In genomic region chr12:81963026-81963425, GRCh38 we compare ENCODE assay signal across 29 cellular contexts.
"Had no signal": no experiment of that assay in that cellular context is flagged by ENCODE, and none has a peak within 500 bp of the region (broad histone marks: within the 10 kb centered on the region; RNA-seq: fewer than 3 reads in every experiment).

No MANE protein-coding gene starts in this region.

- DNase-seq: colonic mucosa; cortex of kidney; dermis blood vessel endothelial cell; dorsolateral prefrontal cortex; effector CD4-positive, alpha-beta T cell; effector CD8-positive, alpha-beta T cell; effector memory CD4-positive, alpha-beta T cell; effector memory CD8-positive, alpha-beta T cell; endodermal cell; erythroblast; esophagus squamous epithelium; foreskin fibroblast; foreskin keratinocyte; foreskin melanocyte; gastrocnemius medialis; glutamatergic neuron; head of caudate nucleus; heart left ventricle; heart right ventricle had no signal

- H3K4me3 ChIP-seq: colonic mucosa, coronary artery, dorsolateral prefrontal cortex, esophagus muscularis mucosa, esophagus squamous epithelium, gastrocnemius medialis, gastroesophageal sphincter, heart left ventricle, heart right ventricle had no signal

- H3K4me3 Mint-ChIP-seq: dendritic cell treated with granulocyte-macrophage colony-stimulating factor and Interleukin-4, amounts not matched to agents 40 ng/mL and 50 ng/mL, for 4 days; effector memory CD8-positive, alpha-beta T cell; endodermal cell had no signal

- H3K27ac Mint-ChIP-seq: dendritic cell treated with granulocyte-macrophage colony-stimulating factor and Interleukin-4, amounts not matched to agents 40 ng/mL and 50 ng/mL, for 4 days; effector memory CD8-positive, alpha-beta T cell; endodermal cell had no signal

- H3K36me3 ChIP-seq: colonic mucosa, esophagus muscularis mucosa, esophagus squamous epithelium, gastrocnemius medialis, gastroesophageal sphincter, heart left ventricle, heart right ventricle had no signal

- H3K27me3 ChIP-seq: colonic mucosa, dorsolateral prefrontal cortex, esophagus muscularis mucosa, esophagus squamous epithelium, foreskin keratinocyte, gastrocnemius medialis, gastroesophageal sphincter, heart left ventricle, heart right ventricle had no signal

- ATAC-seq: effector memory CD8-positive, alpha-beta T cell; esophagus mucosa; foreskin keratinocyte; gastrocnemius medialis; gastroesophageal sphincter; heart left ventricle; heart right ventricle had no signal

- H3K27ac ChIP-seq: colonic mucosa, coronary artery, dorsolateral prefrontal cortex, epithelial cell of prostate, esophagus muscularis mucosa, esophagus squamous epithelium, foreskin keratinocyte, gastrocnemius medialis, gastroesophageal sphincter, heart left ventricle, heart right ventricle had no signal

- H3K9me3 ChIP-seq: colonic mucosa, esophagus muscularis mucosa, esophagus squamous epithelium, gastrocnemius medialis, gastroesophageal sphincter, heart left ventricle had no signal

- H3K27me3 Mint-ChIP-seq: effector memory CD8-positive, alpha-beta T cell had no signal

- H3K4me1 ChIP-seq: colonic mucosa, esophagus muscularis mucosa, esophagus squamous epithelium, foreskin keratinocyte, gastrocnemius medialis, gastroesophageal sphincter, heart left ventricle, heart right ventricle had no signal

- H3K9me3 Mint-ChIP-seq: dendritic cell treated with granulocyte-macrophage colony-stimulating factor and Interleukin-4, amounts not matched to agents 40 ng/mL and 50 ng/mL, for 4 days; endodermal cell had no signal

- FAIRE-seq: colon, endometrium, endothelial cell of umbilical vein, frontal cortex had no signal
